Comparison of ENCODE assay signal across 1 cellular context in the genomic region with DNA sequence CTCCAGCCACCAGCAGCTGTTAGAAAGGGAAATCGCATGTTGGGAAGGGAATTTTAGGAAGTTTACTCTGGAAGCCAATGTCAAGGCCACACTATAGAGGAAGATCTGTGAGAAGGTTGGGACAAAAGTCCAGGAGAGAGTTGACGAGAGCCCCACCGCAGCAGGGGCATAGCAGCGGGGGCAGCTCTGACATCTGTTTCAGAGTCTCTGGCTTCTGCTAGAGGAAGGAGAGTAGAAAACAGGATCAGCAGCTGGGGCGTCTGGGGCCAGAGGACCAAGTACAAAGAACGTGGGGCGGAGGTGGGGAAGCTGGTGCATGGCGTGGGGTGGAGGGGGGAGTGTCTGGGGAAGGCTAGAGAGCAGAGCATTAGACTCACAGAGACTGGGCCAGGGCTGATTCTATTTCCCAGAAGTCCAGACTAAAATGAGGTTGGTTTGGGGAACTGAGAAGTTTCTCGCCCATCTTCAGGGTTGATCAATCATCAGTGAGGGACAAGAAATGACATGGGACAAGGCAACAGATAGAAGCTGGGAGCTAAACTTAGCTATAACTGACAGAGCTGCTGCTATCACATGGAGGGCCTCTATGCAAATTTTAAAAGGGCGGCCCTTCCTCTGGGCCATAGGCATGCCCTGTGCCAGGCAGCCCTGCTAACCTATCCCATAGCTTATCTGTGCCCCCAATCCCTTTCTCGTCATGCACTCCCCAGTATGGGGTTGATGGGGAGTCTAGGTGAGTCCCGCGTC.
TF ChIP-seq lines count a peak whose summit lies in the region.

No MANE protein-coding gene starts in this region.

TF ChIP-seq in A549, 52 proteins besides CTCF, POLR2A, EP300 and RAD21 (continued from another document):
- TF ChIP-seq KDM1A (IDR thresholded peaks at IDR 0.05; ENCODE audit: low read depth): no peak
- no peak for TF ChIP-seq MAX (IDR thresholded peaks at IDR 0.05)
- TF ChIP-seq KDM5A (IDR thresholded peaks at IDR 0.05): no peak
- no peak for TF ChIP-seq ZSCAN20 (CRISPR knock-in tag; IDR thresholded peaks at IDR 0.05)
- no peak for TF ChIP-seq ELK1 (IDR thresholded peaks at IDR 0.05; ENCODE audit: low read depth, low read length)
- no peak for TF ChIP-seq MAZ (IDR thresholded peaks at IDR 0.05; ENCODE audit: borderline replicate concordance, low read depth, low read length)
- TF ChIP-seq PHF8 (IDR thresholded peaks at IDR 0.05; ENCODE audit: borderline replicate concordance, low read depth): no peak
- TF ChIP-seq ZFP36 (IDR thresholded peaks at IDR 0.05; ENCODE audit: borderline replicate concordance, partially characterized antibody): no peak
